ENCODE assay signal across 1 cellular context in the genomic region with DNA sequence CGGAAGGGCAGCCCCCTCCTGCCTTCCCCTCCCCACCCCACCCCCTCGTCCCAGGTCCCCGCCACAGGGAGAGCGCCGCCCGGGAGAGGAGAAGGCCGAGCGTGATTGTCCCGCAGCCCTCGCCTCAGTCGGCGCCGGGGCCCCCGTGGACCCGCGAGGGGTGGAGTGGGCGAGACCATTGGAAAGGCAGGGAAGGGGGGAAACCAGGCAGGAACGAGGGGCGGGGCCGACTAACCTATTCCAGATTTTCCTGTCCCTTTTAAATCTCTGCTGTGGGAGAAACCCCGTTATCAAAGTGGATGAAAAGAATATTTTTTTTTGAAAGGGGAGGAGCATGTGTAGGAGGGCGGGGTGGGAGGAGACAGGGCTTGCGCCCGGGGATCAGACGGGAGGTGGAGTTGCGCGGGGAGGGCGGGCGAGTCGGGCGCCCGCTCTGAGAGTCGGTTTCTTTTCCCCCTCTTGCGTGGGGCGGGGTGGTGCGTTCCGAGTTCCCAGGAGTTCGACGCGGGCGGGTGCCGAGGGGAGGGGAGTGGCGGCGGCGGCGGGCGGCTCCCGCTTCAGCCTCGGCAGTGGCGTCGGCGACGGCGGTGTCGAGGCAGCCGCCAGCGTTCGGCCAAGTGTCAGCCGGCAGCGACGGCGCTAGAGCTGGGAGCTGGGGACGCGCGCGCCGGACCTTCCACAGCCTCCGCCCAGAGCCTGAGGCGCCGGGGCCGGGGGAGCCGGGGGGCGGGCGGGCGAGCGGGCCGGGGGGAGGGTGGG.
TF ChIP-seq lines count a peak whose summit lies in the region.

A gene with protein sequence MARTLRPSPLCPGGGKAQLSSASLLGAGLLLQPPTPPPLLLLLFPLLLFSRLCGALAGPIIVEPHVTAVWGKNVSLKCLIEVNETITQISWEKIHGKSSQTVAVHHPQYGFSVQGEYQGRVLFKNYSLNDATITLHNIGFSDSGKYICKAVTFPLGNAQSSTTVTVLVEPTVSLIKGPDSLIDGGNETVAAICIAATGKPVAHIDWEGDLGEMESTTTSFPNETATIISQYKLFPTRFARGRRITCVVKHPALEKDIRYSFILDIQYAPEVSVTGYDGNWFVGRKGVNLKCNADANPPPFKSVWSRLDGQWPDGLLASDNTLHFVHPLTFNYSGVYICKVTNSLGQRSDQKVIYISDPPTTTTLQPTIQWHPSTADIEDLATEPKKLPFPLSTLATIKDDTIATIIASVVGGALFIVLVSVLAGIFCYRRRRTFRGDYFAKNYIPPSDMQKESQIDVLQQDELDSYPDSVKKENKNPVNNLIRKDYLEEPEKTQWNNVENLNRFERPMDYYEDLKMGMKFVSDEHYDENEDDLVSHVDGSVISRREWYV (plus strand): TSS at position 560 of the 759 bp plus-strand sequence. CDS start 202 bp downstream, outside the sequence.

TF ChIP-seq in H1, 55 proteins besides CTCF, POLR2A, EP300 and RAD21 (continued from another document):
- TF ChIP-seq TAF1 (IDR thresholded peaks at IDR 0.05; ENCODE audit: low read depth, low read length) (peak; percentile 66; the same call in 1 of the 2 replicates), FOSL1 (IDR thresholded peaks at IDR 0.05; ENCODE audit: insufficient read depth, low read depth, low read length) (no peak), CHD1 (IDR thresholded peaks at IDR 0.05; ENCODE audit: low read depth, low read length) (peak; percentile 80), JUND (IDR thresholded peaks at IDR 0.05; ENCODE audit: low read length) (peak; percentile 74), RNF2 (IDR thresholded peaks at IDR 0.05; ENCODE audit: borderline replicate concordance, low read depth, low read length, missing control alignments, poor library complexity, severe bottlenecking) (no peak), SAP30 (IDR thresholded peaks at IDR 0.05; ENCODE audit: insufficient read depth, insufficient replicate concordance, low read length) (no peak), SUZ12 (IDR thresholded peaks at IDR 0.05; ENCODE audit: low read length) (no peak), RBBP5 (IDR thresholded peaks at IDR 0.05; ENCODE audit: borderline replicate concordance, low read depth, low read length) (no peak), SRF (IDR thresholded peaks at IDR 0.05; ENCODE audit: low read depth, low read length) (no peak), CEBPB (IDR thresholded peaks at IDR 0.05; ENCODE audit: low read depth, low read length) (no peak), SP1 (IDR thresholded peaks at IDR 0.05; ENCODE audit: low read depth, low read length) (0 out of 2 replicates have a peak, but pooled peaks have one; percentile 37), EGR1 (IDR thresholded peaks at IDR 0.05; ENCODE audit: borderline replicate concordance, low read depth, low read length) (no peak), BACH1 (IDR thresholded peaks at IDR 0.05; ENCODE audit: low read length) (peak; percentile 17; the same call in 1 of the 2 replicates), SIN3A (conservative IDR thresholded peaks at IDR 0.05 in 1 of 2, IDR thresholded peaks at IDR 0.05 in 1 of 2; ENCODE audit: low read depth in 1 of 2, low read length in 2 of 2) (0 out of 4 replicates have a peak, but pooled peaks have one; percentile 5 to 8), SP2 (IDR thresholded peaks at IDR 0.05; ENCODE audit: low read length) (no peak)
- TF ChIP-seq, protein P1, sequence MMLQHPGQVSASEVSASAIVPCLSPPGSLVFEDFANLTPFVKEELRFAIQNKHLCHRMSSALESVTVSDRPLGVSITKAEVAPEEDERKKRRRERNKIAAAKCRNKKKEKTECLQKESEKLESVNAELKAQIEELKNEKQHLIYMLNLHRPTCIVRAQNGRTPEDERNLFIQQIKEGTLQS (IDR thresholded peaks at IDR 0.05; ENCODE audit: insufficient read depth, low read depth, low read length), result no peak
